1 cellular context compared by ENCODE assay signal in the genomic region with DNA sequence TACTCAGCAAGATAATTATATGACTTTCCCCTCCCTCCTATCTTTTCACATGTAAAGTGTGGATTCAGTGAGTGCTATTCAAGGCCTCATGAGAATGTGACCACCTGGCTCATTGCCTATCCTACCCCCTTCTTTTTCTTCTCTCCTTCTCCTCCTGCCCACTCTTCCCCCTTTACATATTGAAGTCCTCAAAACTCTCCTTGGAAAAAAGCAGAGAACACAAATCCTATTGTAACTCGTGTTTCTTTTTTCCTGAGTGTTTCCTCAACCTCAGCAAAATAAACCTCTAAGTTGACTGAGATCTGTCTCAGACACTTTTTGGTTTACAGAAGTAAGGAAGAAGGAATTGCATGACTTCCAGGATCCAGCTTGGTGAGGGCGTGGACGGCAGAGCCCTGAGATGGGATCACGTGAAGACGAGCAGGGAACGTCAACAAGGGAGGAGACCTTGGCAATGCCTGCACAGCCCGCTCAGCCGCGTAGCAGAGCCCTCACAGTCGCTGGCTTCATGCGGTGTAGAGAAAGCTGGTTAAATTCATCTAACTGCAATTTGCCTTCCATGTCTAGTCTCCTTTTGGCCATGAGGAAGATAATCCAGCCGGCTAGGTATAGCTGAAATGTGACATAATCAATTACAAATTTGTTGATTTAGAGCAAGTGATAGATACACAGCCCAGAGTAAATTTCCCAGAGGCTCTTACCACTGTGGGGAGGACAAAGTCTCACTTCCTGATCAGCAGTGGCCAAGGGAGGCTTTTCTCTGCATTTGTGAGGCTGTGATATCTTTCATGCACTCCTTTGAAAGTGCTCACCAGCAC.
TF ChIP-seq lines count a peak whose summit lies in the region.

No MANE protein-coding gene starts in this region.

TF ChIP-seq in H1, 55 proteins besides CTCF, POLR2A, EP300 and RAD21 (continued from another document):
- TF ChIP-seq, protein P1, sequence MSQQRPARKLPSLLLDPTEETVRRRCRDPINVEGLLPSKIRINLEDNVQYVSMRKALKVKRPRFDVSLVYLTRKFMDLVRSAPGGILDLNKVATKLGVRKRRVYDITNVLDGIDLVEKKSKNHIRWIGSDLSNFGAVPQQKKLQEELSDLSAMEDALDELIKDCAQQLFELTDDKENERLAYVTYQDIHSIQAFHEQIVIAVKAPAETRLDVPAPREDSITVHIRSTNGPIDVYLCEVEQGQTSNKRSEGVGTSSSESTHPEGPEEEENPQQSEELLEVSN (IDR thresholded peaks at IDR 0.05) = peak; percentile 36
- no peak for TF ChIP-seq SUZ12 (IDR thresholded peaks at IDR 0.05; ENCODE audit: low read length)
- no peak for TF ChIP-seq SRF (IDR thresholded peaks at IDR 0.05; ENCODE audit: low read depth, low read length)
- TF ChIP-seq CREB1 (IDR thresholded peaks at IDR 0.05) = peak; percentile 24; the same call in 1 of the 2 replicates
- 0 out of 2 replicates have a peak, but pooled peaks have one; percentile 52 for TF ChIP-seq YY1 (IDR thresholded peaks at IDR 0.05; ENCODE audit: low read depth, low read length)
- TF ChIP-seq RFX5 (IDR thresholded peaks at IDR 0.05; ENCODE audit: borderline replicate concordance, low read depth, low read length) = no peak
- TF ChIP-seq RBBP5 (IDR thresholded peaks at IDR 0.05; ENCODE audit: borderline replicate concordance, low read depth, low read length) = 0 out of 2 replicates have a peak, but pooled peaks have one; percentile 22
- TF ChIP-seq SP4 (IDR thresholded peaks at IDR 0.05; ENCODE audit: low read length) = no peak
- TF ChIP-seq SIX5 (IDR thresholded peaks at IDR 0.05; ENCODE audit: low read depth, low read length) = no peak
- 0 out of 4 replicates have a peak, but pooled peaks of 1 of the 2 experiments have one; percentile 31 for TF ChIP-seq SIN3A (conservative IDR thresholded peaks at IDR 0.05 in 1 of 2, IDR thresholded peaks at IDR 0.05 in 1 of 2; ENCODE audit: low read depth in 1 of 2, low read length in 2 of 2)
- TF ChIP-seq TAF1 (IDR thresholded peaks at IDR 0.05; ENCODE audit: low read depth, low read length) = peak; percentile 67; the same call in 1 of the 2 replicates
- TF ChIP-seq FOSL1 (IDR thresholded peaks at IDR 0.05; ENCODE audit: insufficient read depth, low read depth, low read length) = no peak
- no peak for TF ChIP-seq ZNF274 (IDR thresholded peaks at IDR 0.05; ENCODE audit: borderline replicate concordance, extremely low read depth, low read length)
- peak; percentile 27; the same call in 1 of the 2 replicates for TF ChIP-seq CHD2 (IDR thresholded peaks at IDR 0.05; ENCODE audit: low read length)
- TF ChIP-seq, protein P2, sequence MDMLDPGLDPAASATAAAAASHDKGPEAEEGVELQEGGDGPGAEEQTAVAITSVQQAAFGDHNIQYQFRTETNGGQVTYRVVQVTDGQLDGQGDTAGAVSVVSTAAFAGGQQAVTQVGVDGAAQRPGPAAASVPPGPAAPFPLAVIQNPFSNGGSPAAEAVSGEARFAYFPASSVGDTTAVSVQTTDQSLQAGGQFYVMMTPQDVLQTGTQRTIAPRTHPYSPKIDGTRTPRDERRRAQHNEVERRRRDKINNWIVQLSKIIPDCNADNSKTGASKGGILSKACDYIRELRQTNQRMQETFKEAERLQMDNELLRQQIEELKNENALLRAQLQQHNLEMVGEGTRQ (IDR thresholded peaks at IDR 0.05; ENCODE audit: low read length) = peak; percentile 89
- 0 out of 2 replicates have a peak, but pooled peaks have one; percentile 29 for TF ChIP-seq TCF12 (IDR thresholded peaks at IDR 0.05; ENCODE audit: low read depth, low read length)
- TF ChIP-seq, protein P3, sequence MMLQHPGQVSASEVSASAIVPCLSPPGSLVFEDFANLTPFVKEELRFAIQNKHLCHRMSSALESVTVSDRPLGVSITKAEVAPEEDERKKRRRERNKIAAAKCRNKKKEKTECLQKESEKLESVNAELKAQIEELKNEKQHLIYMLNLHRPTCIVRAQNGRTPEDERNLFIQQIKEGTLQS (IDR thresholded peaks at IDR 0.05; ENCODE audit: insufficient read depth, low read depth, low read length) = peak; percentile 51; the same call in 1 of the 2 replicates
- TF ChIP-seq TAF7 (optimal IDR thresholded peaks at IDR 0.05; ENCODE audit: borderline replicate concordance, low read depth, low read length) = peak; percentile 63
- TF ChIP-seq ASH2L (IDR thresholded peaks at IDR 0.05; ENCODE audit: low read length) = peak; percentile 72
